8 cellular contexts compared by ENCODE assay signal in the genomic region with DNA sequence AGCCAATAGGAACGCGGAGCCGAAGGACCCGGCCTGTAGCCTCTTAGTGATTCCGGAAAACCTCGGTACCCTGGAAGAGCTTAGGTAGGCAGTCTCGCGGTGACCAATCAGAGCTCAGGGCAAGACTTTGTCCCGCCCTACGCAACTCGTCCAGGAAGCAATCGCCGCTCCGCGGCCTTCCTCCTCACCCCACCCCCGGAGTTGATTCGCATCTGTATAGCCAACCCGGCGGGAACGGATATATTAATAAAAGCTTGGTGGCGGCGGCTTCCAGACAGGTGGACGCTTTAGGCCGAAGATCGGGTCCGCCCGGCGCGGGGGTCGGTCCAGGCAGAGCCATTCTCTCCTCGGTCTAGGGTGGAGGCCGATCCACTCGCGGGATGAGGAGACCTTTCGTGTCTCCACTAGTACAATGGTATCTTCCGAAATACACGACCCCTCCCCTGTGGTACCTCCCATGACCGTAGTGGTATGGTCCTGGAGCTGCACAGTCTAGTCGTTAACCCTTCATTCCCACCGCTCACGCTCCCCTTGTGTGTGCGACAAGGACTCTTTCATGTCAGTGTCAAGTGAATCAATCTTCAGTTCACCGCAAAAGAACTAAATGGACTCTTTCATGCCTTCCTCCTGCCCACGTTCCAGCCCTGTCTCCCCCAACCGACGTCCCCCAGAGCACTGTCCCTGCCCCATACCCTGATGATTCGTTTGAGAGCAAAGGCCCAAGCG. TPM values are rescaled to one million over a fixed set of nuclear protein-coding genes. Genes with fewer than 3 reads are reported as not detected.
DNase-seq lines count a peak whose midpoint lies in the region; ATAC-seq and TF ChIP-seq lines count a peak whose summit lies in the region.

No MANE protein-coding gene starts in this region.

- H3K27ac Mint-ChIP-seq in activated naive CD8-positive, alpha-beta T cell, result peak overlapping the region; percentile 98

- H3K9me3 Mint-ChIP-seq in activated naive CD8-positive, alpha-beta T cell (ENCODE audit: low read depth), result no peaks in the 10 kb centered on the region

- H3K27ac ChIP-seq in temporal lobe (ENCODE audit: low read depth, low read length), result peak overlapping the region; percentile 80

- peaks cover 19% of the 10 kb centered on the region for H3K4me1 Mint-ChIP-seq in activated naive CD8-positive, alpha-beta T cell (ENCODE audit: low read depth)

- H3K36me3 Mint-ChIP-seq in activated naive CD8-positive, alpha-beta T cell, result no peaks in the 10 kb centered on the region

- peak; percentile 97 for ATAC-seq in HG02571 (IDR thresholded peaks at IDR 0.05; ENCODE audit: unreplicated experiment)
- peak; percentile 99 for ATAC-seq in SK-N-SH treated with all-trans-retinoic acid at 6 μM for 48 hours

- no peaks in the 10 kb centered on the region for H3K27me3 ChIP-seq in GM06990 (replicated peaks; ENCODE audit: control insufficient read depth, insufficient read depth, low read length)

- H3K36me3 ChIP-seq in GM06990 (ENCODE audit: control insufficient read depth, insufficient read depth, low read length), result no peaks in the 10 kb centered on the region

- H3K4me3 ChIP-seq in GM06990 (replicated peaks; ENCODE audit: low read depth, low read length), result peak overlapping the region; percentile 62

- TF ChIP-seq CTCF in GM06990 (IDR thresholded peaks at IDR 0.05; ENCODE audit: insufficient read depth, low read length, poor library complexity, severe bottlenecking), result no peak

- peak overlapping the region; percentile 98 for H3K4me3 Mint-ChIP-seq in activated naive CD8-positive, alpha-beta T cell

- peak; percentile 87 for DNase-seq in GM06990 (ENCODE audit: extremely low read depth, insufficient read length)
- peak; percentile 98 for DNase-seq in NCI-H1092 (lab: John Stamatoyannopoulos, UW)
- peak; percentile 97 for DNase-seq in glomerular visceral epithelial cell (ENCODE audit: extremely low spot score)
- DNase-seq in occipital lobe (lab: John Stamatoyannopoulos, UW), result peak; percentile 90

- no peaks in the 10 kb centered on the region for H3K27me3 Mint-ChIP-seq in activated naive CD8-positive, alpha-beta T cell

TF ChIP-seq in SK-N-SH treated with all-trans-retinoic acid at 6 μM for 48 hours, 23 proteins besides CTCF, POLR2A, EP300 and RAD21:
- TF ChIP-seq, protein P1, sequence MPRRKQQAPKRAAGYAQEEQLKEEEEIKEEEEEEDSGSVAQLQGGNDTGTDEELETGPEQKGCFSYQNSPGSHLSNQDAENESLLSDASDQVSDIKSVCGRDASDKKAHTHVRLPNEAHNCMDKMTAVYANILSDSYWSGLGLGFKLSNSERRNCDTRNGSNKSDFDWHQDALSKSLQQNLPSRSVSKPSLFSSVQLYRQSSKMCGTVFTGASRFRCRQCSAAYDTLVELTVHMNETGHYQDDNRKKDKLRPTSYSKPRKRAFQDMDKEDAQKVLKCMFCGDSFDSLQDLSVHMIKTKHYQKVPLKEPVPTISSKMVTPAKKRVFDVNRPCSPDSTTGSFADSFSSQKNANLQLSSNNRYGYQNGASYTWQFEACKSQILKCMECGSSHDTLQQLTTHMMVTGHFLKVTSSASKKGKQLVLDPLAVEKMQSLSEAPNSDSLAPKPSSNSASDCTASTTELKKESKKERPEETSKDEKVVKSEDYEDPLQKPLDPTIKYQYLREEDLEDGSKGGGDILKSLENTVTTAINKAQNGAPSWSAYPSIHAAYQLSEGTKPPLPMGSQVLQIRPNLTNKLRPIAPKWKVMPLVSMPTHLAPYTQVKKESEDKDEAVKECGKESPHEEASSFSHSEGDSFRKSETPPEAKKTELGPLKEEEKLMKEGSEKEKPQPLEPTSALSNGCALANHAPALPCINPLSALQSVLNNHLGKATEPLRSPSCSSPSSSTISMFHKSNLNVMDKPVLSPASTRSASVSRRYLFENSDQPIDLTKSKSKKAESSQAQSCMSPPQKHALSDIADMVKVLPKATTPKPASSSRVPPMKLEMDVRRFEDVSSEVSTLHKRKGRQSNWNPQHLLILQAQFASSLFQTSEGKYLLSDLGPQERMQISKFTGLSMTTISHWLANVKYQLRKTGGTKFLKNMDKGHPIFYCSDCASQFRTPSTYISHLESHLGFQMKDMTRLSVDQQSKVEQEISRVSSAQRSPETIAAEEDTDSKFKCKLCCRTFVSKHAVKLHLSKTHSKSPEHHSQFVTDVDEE (CRISPR knock-in tag; IDR thresholded peaks at IDR 0.05), result no peak

RNA-seq across cellular contexts. Expression of a gene that starts 24.2 kb away (rescaled TPM):
- total RNA-seq in occipital lobe (not detected), temporal lobe (not detected)

RNA-seq across cellular contexts. Expression of a gene that starts 40.8 kb away (rescaled TPM):
- total RNA-seq in occipital lobe (2.8 TPM), temporal lobe (1.7 TPM)

RNA-seq across cellular contexts. Expression of a gene that starts 49.0 kb away (rescaled TPM):
- 0.31 TPM for total RNA-seq in occipital lobe
- total RNA-seq in temporal lobe, result not detected

RNA-seq across cellular contexts. Expression of a gene that starts 53.8 kb away (rescaled TPM):
- total RNA-seq in occipital lobe, result 0.16 TPM
- 0.74 TPM for total RNA-seq in temporal lobe

Comparison
In these comparisons a context has a peak if more than half of its experiments do, and no peak if none do; other contexts are left out.
1. Peak in every context shown above with its lines: DNase-seq, ATAC-seq, H3K4me3 ChIP-seq and H3K27ac ChIP-seq.